1 cellular context compared by ENCODE assay signal in the genomic region with DNA sequence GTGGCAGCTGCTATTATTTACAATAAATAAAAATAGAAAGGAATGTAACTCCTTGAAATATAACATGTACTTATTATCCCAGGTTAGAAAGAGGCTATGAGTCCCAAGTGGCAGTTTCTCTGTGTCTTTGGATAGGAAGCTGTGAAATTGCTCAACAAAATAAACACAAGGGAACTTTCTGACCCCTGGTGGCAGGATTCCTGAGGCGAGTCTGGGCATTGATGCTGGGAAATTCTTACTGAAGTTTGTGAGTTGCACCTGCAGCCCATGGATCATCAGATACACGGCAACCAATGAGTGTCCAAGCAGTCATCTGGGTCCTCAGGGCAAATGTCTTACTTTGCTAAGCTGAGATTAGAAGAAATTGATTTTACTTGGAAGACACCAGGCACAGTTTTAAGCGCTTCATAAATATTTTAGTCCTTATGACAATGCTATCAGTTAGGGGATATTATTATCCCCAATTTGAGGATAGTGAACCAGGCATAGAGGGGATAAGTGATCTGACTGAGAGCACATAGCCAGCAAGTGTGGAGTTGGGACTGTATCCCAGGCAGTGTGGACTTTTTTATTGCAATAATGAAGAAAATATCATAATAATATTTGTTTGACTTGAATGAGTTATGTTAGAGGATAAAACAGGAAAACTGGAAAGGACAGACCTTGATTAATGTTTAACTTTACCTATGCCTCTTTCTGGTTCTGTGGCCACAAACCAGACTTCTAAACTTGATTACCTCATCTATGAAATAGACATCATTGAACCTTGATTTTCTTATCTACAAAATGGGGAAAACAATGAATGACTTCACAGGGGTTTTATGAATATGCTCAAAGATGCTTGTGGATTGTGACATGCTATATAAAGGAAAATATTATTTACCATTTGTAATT.
TF ChIP-seq lines count a peak whose summit lies in the region.

No MANE protein-coding gene starts in this region.

TF ChIP-seq in liver, 16 proteins besides CTCF, POLR2A, EP300 and RAD21 (continued from another document):
- TF ChIP-seq HNF4A (conservative IDR thresholded peaks at IDR 0.05) (peak; percentile 42 to 51), ATF3 (IDR thresholded peaks at IDR 0.05) (no peak), GABPA (IDR thresholded peaks at IDR 0.05 in 1 of 2, conservative IDR thresholded peaks at IDR 0.05 in 1 of 2) (no peak)
